Comparison of ENCODE assay signal across 8 cellular contexts in genomic region chr1:26771285-26771642, GRCh38. TPM values are rescaled to one million over a fixed set of nuclear protein-coding genes. Genes with fewer than 3 reads are reported as not detected.
A peak's percentile ranks its signal among the peaks of the same experiment; 100 is the strongest.
DNase-seq lines count a peak whose midpoint lies in the region; ATAC-seq and TF ChIP-seq lines count a peak whose summit lies in the region.

No MANE protein-coding gene starts in this region.

- H3K9me3 ChIP-seq in cardiac muscle cell (ENCODE audit: low read depth) = no peaks in the 10 kb centered on the region
- H3K9me3 ChIP-seq in naive thymus-derived CD4-positive, alpha-beta T cell (ENCODE audit: control insufficient read depth in 2 of 3, low read length in 3 of 3) = no peaks in the 10 kb centered on the region
- no peaks in the 10 kb centered on the region for H3K9me3 ChIP-seq in aorta (ENCODE audit: control insufficient read depth, low read length)

- H3K27ac Mint-ChIP-seq in chondrocyte (ENCODE audit: unreplicated experiment) = peak overlapping the region; percentile 85
- H3K27ac Mint-ChIP-seq in naive thymus-derived CD4-positive, alpha-beta T cell = peak overlapping the region in 8 of 9 donors; percentile 13 to 78 (median 68)

- POLR2A ChIA-PET in naive thymus-derived CD4-positive, alpha-beta T cell (lab: Charles Lee) = interaction anchor here (0.6 to 1.3 kb wide), 5 partner anchors 10 to 28 kb away, joined by 3 to 11 read pairs (median 5); partner anchors contain the start of gene PIGV

- no peaks in the 10 kb centered on the region for H3K4me1 ChIP-seq in cardiac muscle cell (ENCODE audit: low read depth)
- H3K4me1 ChIP-seq in naive thymus-derived CD4-positive, alpha-beta T cell (ENCODE audit: control insufficient read depth in 2 of 2, insufficient read depth in 2 of 2, low read length in 2 of 2) = no peaks in the 10 kb centered on the region
- peaks cover 3 to 10% of the 10 kb centered on the region in 2 donors for H3K4me1 ChIP-seq in aorta (ENCODE audit: control insufficient read depth in 1 of 2, insufficient read depth in 2 of 2, low read length in 2 of 2)

- TF ChIP-seq CTCF in cardiac muscle cell (IDR thresholded peaks at IDR 0.05; ENCODE audit: low read depth, low read length) = no peak
- no peak for TF ChIP-seq CTCF in chondrocyte (IDR thresholded peaks at IDR 0.05)

- H3K27ac ChIP-seq in cardiac muscle cell (peak overlapping the region; percentile 41), aorta (ENCODE audit: low read depth in 1 of 2, low read length in 2 of 2) (peak overlapping the region in 1 of 2 donors; percentile 72)
- peak overlapping the region; percentile 25 for H3K27ac ChIP-seq in naive thymus-derived CD4-positive, alpha-beta T cell (ENCODE audit: low read depth, low read length)

- H3K4me3 ChIP-seq in cardiac muscle cell (no peak overlapping the region), aorta (ENCODE audit: low read length in 2 of 2) (no peak overlapping the region)
- H3K4me3 ChIP-seq in naive thymus-derived CD4-positive, alpha-beta T cell (ENCODE audit: low read length) = no peak overlapping the region

- no peaks in the 10 kb centered on the region for H3K27me3 ChIP-seq in cardiac muscle cell
- H3K27me3 ChIP-seq in naive thymus-derived CD4-positive, alpha-beta T cell (ENCODE audit: control insufficient read depth in 2 of 2, insufficient read depth in 2 of 2, low read length in 2 of 2) = no peaks in the 10 kb centered on the region
- no peaks in the 10 kb centered on the region for H3K27me3 ChIP-seq in aorta (ENCODE audit: control insufficient read depth in 1 of 2, insufficient read depth in 2 of 2, low read length in 1 of 2)

- intact Hi-C loops in Right ventricle myocardium inferior (cut with DNase I) = no loop called here
- intact Hi-C loops in naive thymus-derived CD4-positive, alpha-beta T cell (cut with micrococcal nuclease) = no loop called here
- intact Hi-C loops in aorta (cut with DNase I) = loop anchor here (5.0 kb wide), 2 partner anchors 74 to 79 kb away; partner anchors contain the start of gene ARID1A (in 1 of the 2)

- ATAC-seq in Right ventricle myocardium inferior (no peak), aorta (ENCODE audit: low FRiP score) (peak; percentile 47), GM18861 (IDR thresholded peaks at IDR 0.05; ENCODE audit: unreplicated experiment) (no peak), HG03135 (IDR thresholded peaks at IDR 0.05; ENCODE audit: unreplicated experiment) (no peak)
- no peak for ATAC-seq in naive thymus-derived CD4-positive, alpha-beta T cell

- peaks cover 42% of the 10 kb centered on the region for H3K4me1 Mint-ChIP-seq in chondrocyte (ENCODE audit: low read depth)
- peaks cover 0 to 44% (median 9%) of the 10 kb centered on the region in 7 donors for H3K4me1 Mint-ChIP-seq in naive thymus-derived CD4-positive, alpha-beta T cell

- H3K27me3 Mint-ChIP-seq in chondrocyte (ENCODE audit: low read depth) = no peaks in the 10 kb centered on the region
- no peaks in the 10 kb centered on the region for H3K27me3 Mint-ChIP-seq in naive thymus-derived CD4-positive, alpha-beta T cell

- H3K9me3 Mint-ChIP-seq in chondrocyte (ENCODE audit: low read depth) = no peaks in the 10 kb centered on the region
- no peaks in the 10 kb centered on the region for H3K9me3 Mint-ChIP-seq in naive thymus-derived CD4-positive, alpha-beta T cell

- H3K36me3 ChIP-seq in cardiac muscle cell = peaks cover 91% of the 10 kb centered on the region
- peaks cover 58 to 100% (median 66%) of the 10 kb centered on the region in 3 experiments for H3K36me3 ChIP-seq in naive thymus-derived CD4-positive, alpha-beta T cell (ENCODE audit: control insufficient read depth in 2 of 3, insufficient read depth in 3 of 3, low read length in 3 of 3)
- peaks cover 0 to 12% of the 10 kb centered on the region in 2 donors for H3K36me3 ChIP-seq in aorta (ENCODE audit: control insufficient read depth in 1 of 2, insufficient read depth in 2 of 2, low read length in 1 of 2)

- CTCF ChIA-PET in naive thymus-derived CD4-positive, alpha-beta T cell (lab: Charles Lee) = interaction anchor here (1.9 kb wide), 1 partner anchor 18 kb away, joined by 5 read pairs; no protein-coding TSS in a partner anchor

- DNase-seq in cardiac muscle cell (ENCODE audit: low read depth in 1 of 2, low spot score in 1 of 2) = no peak
- DNase-seq in Right ventricle myocardium inferior (ENCODE audit: missing footprints) = no peak
- no peak for DNase-seq in chondrocyte (ENCODE audit: low spot score)
- DNase-seq in naive thymus-derived CD4-positive, alpha-beta T cell = no peak
- no peak for DNase-seq in aorta
- no peak for DNase-seq in medulla oblongata (ENCODE audit: extremely low spot score)

- WGBS in aorta, 2 donors = 32% methylated on average over 3 of the region's 3 CpGs

- H3K4me3 Mint-ChIP-seq in chondrocyte (ENCODE audit: unreplicated experiment) = no peak overlapping the region
- H3K4me3 Mint-ChIP-seq in naive thymus-derived CD4-positive, alpha-beta T cell = no peak overlapping the region

- H3K36me3 Mint-ChIP-seq in chondrocyte (ENCODE audit: low read depth) = peaks cover 65% of the 10 kb centered on the region
- H3K36me3 Mint-ChIP-seq in naive thymus-derived CD4-positive, alpha-beta T cell = peaks cover 10 to 75% (median 45%) of the 10 kb centered on the region in 5 donors

RNA-seq across cellular contexts. Expression of gene PIGV, which starts 16.5 kb away (rescaled TPM):
- total RNA-seq in cardiac muscle cell (8.5 and 13.7 TPM in 2 replicates), Right ventricle myocardium inferior (6.1 TPM), chondrocyte (11.2 to 15.8 TPM (median 12.4 TPM) in 3 replicates), aorta (10 to 100 TPM in 1 of 2 donors, 1 to 10 TPM in 1; 6.8 to 10.3 TPM)
- polyA plus RNA-seq in cardiac muscle cell (11.7 and 12.4 TPM in 2 replicates), aorta (10 to 100 TPM in 1 of 2 donors, 1 to 10 TPM in 1; 6.9 to 10.9 TPM)
- 10 to 100 TPM in 4 of 5 experiments, 1 to 10 TPM in 1; 8.4 to 17.9 (median 16.7) TPM for total RNA-seq in naive thymus-derived CD4-positive, alpha-beta T cell
- polyA plus RNA-seq in naive thymus-derived CD4-positive, alpha-beta T cell = 10 to 100 TPM in 1 of 2 donors, 1 to 10 TPM in 1; 7.0 to 11.3 TPM

RNA-seq across cellular contexts. Expression of gene ZDHHC18, which starts 55.2 kb away (rescaled TPM):
- total RNA-seq in cardiac muscle cell = 16.2 and 16.6 TPM in 2 replicates
- polyA plus RNA-seq in cardiac muscle cell = 16.1 and 16.6 TPM in 2 replicates
- 17.7 TPM for total RNA-seq in Right ventricle myocardium inferior
- total RNA-seq in chondrocyte = 20.2 to 27.8 TPM (median 25.5 TPM) in 3 replicates
- 10 to 100 TPM; 36.4 to 72.4 (median 39.7) TPM for total RNA-seq in naive thymus-derived CD4-positive, alpha-beta T cell
- 10 to 100 TPM in 1 of 2 donors, 1 to 10 TPM in 1; 3.1 to 11.0 TPM for polyA plus RNA-seq in naive thymus-derived CD4-positive, alpha-beta T cell
- total RNA-seq in aorta = 10 to 100 TPM; 18.0 to 21.4 TPM
- polyA plus RNA-seq in aorta = 1 to 10 TPM; 8.0 to 8.2 TPM

Comparison
In these comparisons a context has a peak if more than half of its experiments do, and no peak if none do; other contexts are left out.
1. intact Hi-C loops: an anchor here in aorta (5.0 kb wide); none called in Right ventricle myocardium inferior and naive thymus-derived CD4-positive, alpha-beta T cell.